ENCODE assay signal across 9 cellular contexts in genomic region chr19:46015961-46016425, GRCh38. TPM values are rescaled to one million over a fixed set of nuclear protein-coding genes. Genes with fewer than 3 reads are reported as not detected.
DNase-seq lines count a peak whose midpoint lies in the region; ATAC-seq and TF ChIP-seq lines count a peak whose summit lies in the region.
"Had no signal": no experiment of that assay in that cellular context is flagged by ENCODE, and none has a peak within 500 bp of the region (broad histone marks: within the 10 kb centered on the region; RNA-seq: fewer than 3 reads in every experiment).

No MANE protein-coding gene starts in this region.

- intact Hi-C loops in naive thymus-derived CD4-positive, alpha-beta T cell (cut with micrococcal nuclease): loop anchor here (1.0 to 5.0 kb wide), 8 partner anchors 21 to 246 kb away; partner anchors contain the start of genes CCDC61 (in 2 of the 2), MYPOP (in 2 of the 2) and SYMPK (in 1 of the 2)
- intact Hi-C loops in vagina (cut with DNase I): loop anchor here (10.0 kb wide), 2 partner anchors 141 to 201 kb away; partner anchors contain the start of gene RSPH6A

- ATAC-seq in naive thymus-derived CD4-positive, alpha-beta T cell: peak; percentile 49
- ATAC-seq in GM21528 (IDR thresholded peaks at IDR 0.05; ENCODE audit: low FRiP score, unreplicated experiment): no peak

- DNase-seq in NCI-H1105 treated with DMSO at 0.1 percent for 48 hours (lab: John Stamatoyannopoulos, UW) (peak; percentile 36), NCI-H1105 (lab: John Stamatoyannopoulos, UW) (no peak), vagina (ENCODE audit: extremely low spot score in 2 of 2) (no peak), HuH-7.5 (ENCODE audit: low spot score) (no peak)
- peak; percentile 27 to 36 for DNase-seq in activated CD4-positive, alpha-beta T cell treated with anti-CD3 and anti-CD28 coated beads for 4 hours
- peak; percentile 23 to 38 (median 24) for DNase-seq in effector memory CD4-positive, alpha-beta T cell
- DNase-seq in naive thymus-derived CD4-positive, alpha-beta T cell: peak in 7 of 9 donors; percentile 25 to 49 (median 34)

- H3K9me3 ChIP-seq in effector memory CD4-positive, alpha-beta T cell (ENCODE audit: control insufficient read depth, low read length): no peaks in the 10 kb centered on the region
- no peaks in the 10 kb centered on the region for H3K9me3 ChIP-seq in naive thymus-derived CD4-positive, alpha-beta T cell (ENCODE audit: control insufficient read depth in 2 of 3, low read length in 3 of 3)
- H3K9me3 ChIP-seq in vagina: no peaks in the 10 kb centered on the region

- POLR2A ChIA-PET in naive thymus-derived CD4-positive, alpha-beta T cell (lab: Charles Lee): no interaction called here

- H3K27me3 ChIP-seq in effector memory CD4-positive, alpha-beta T cell (replicated peaks; ENCODE audit: control insufficient read depth, insufficient read depth, low read length, poor library complexity, severe bottlenecking): no peaks in the 10 kb centered on the region
- peaks cover 0 to 6% of the 10 kb centered on the region in 2 donors for H3K27me3 ChIP-seq in naive thymus-derived CD4-positive, alpha-beta T cell (ENCODE audit: control insufficient read depth in 2 of 2, insufficient read depth in 2 of 2, low read length in 2 of 2)
- H3K27me3 ChIP-seq in vagina: no peaks in the 10 kb centered on the region

- peak overlapping the region; percentile 61 for H3K27ac ChIP-seq in effector memory CD4-positive, alpha-beta T cell (ENCODE audit: insufficient read depth, low read length, poor library complexity, severe bottlenecking)
- peak overlapping the region; percentile 55 for H3K27ac ChIP-seq in naive thymus-derived CD4-positive, alpha-beta T cell (ENCODE audit: low read depth, low read length)
- peak overlapping the region; percentile 23 for H3K27ac ChIP-seq in vagina
- H3K27ac ChIP-seq: SK-N-MC had no signal

- no peak for TF ChIP-seq POLR2A in vagina (IDR thresholded peaks at IDR 0.05)

- peaks cover 0 to 11% (median 5%) of the 10 kb centered on the region in 5 donors for H3K36me3 Mint-ChIP-seq in naive thymus-derived CD4-positive, alpha-beta T cell

- H3K27me3 Mint-ChIP-seq in naive thymus-derived CD4-positive, alpha-beta T cell: peaks cover 5 to 17% (median 12%) of the 10 kb centered on the region in 5 donors

- H3K36me3 ChIP-seq in effector memory CD4-positive, alpha-beta T cell (ENCODE audit: control insufficient read depth, insufficient read depth, low read length): no peaks in the 10 kb centered on the region
- no peaks in the 10 kb centered on the region for H3K36me3 ChIP-seq in naive thymus-derived CD4-positive, alpha-beta T cell (ENCODE audit: control insufficient read depth in 2 of 3, insufficient read depth in 3 of 3, low read length in 3 of 3)
- H3K36me3 ChIP-seq in vagina: no peaks in the 10 kb centered on the region

- H3K4me1 Mint-ChIP-seq in naive thymus-derived CD4-positive, alpha-beta T cell: peaks cover 11 to 23% (median 18%) of the 10 kb centered on the region in 7 donors

- peaks cover 11% of the 10 kb centered on the region for H3K4me1 ChIP-seq in effector memory CD4-positive, alpha-beta T cell (ENCODE audit: control insufficient read depth, insufficient read depth, low read length, poor library complexity, severe bottlenecking)
- H3K4me1 ChIP-seq in naive thymus-derived CD4-positive, alpha-beta T cell (ENCODE audit: control insufficient read depth in 2 of 2, insufficient read depth in 2 of 2, low read length in 2 of 2): peaks cover 0 to 7% of the 10 kb centered on the region in 2 donors
- H3K4me1 ChIP-seq in vagina: peaks cover 23% of the 10 kb centered on the region

- peak overlapping the region; percentile 85 to 97 (median 92) for H3K4me3 Mint-ChIP-seq in naive thymus-derived CD4-positive, alpha-beta T cell

- H3K9me3 Mint-ChIP-seq in naive thymus-derived CD4-positive, alpha-beta T cell: no peaks in the 10 kb centered on the region

- TF ChIP-seq CTCF in vagina (IDR thresholded peaks at IDR 0.05): no peak

- H3K27ac Mint-ChIP-seq in naive thymus-derived CD4-positive, alpha-beta T cell: peak overlapping the region in 7 of 9 donors; percentile 28 to 82 (median 50)

- H3K4me3 ChIP-seq in effector memory CD4-positive, alpha-beta T cell (ENCODE audit: insufficient read depth, low read depth, low read length, poor library complexity, severe bottlenecking): peak overlapping the region; percentile 88
- H3K4me3 ChIP-seq in naive thymus-derived CD4-positive, alpha-beta T cell (ENCODE audit: low read length): peak overlapping the region; percentile 62
- H3K4me3 ChIP-seq in vagina: peak overlapping the region; percentile 63 to 67

- CTCF ChIA-PET in naive thymus-derived CD4-positive, alpha-beta T cell (lab: Charles Lee): no interaction called here

RNA-seq across cellular contexts. Expression of gene PGLYRP1, which starts 6.9 kb away (rescaled TPM):
- not detected for total RNA-seq in naive thymus-derived CD4-positive, alpha-beta T cell
- not detected for polyA plus RNA-seq in naive thymus-derived CD4-positive, alpha-beta T cell
- total RNA-seq in vagina: not detected

RNA-seq across cellular contexts. Expression of gene CCDC61, which starts 20.7 kb away (rescaled TPM):
- total RNA-seq in naive thymus-derived CD4-positive, alpha-beta T cell: 10 to 100 TPM; 15.5 to 35.8 (median 25.3) TPM
- 10 to 100 TPM; 10.1 to 12.9 TPM for polyA plus RNA-seq in naive thymus-derived CD4-positive, alpha-beta T cell
- total RNA-seq in vagina: 36.3 TPM

RNA-seq across cellular contexts. Expression of gene IGFL4, which starts 24.8 kb away (rescaled TPM):
- total RNA-seq in naive thymus-derived CD4-positive, alpha-beta T cell: not detected
- not detected for polyA plus RNA-seq in naive thymus-derived CD4-positive, alpha-beta T cell
- not detected for total RNA-seq in vagina

RNA-seq across cellular contexts. Expression of gene NOVA2, which starts 42.3 kb away (rescaled TPM):
- under 1 TPM in 1 of 5 experiments, not detected in 4; 0.19 TPM for total RNA-seq in naive thymus-derived CD4-positive, alpha-beta T cell
- not detected for polyA plus RNA-seq in naive thymus-derived CD4-positive, alpha-beta T cell
- total RNA-seq in vagina: 1.5 TPM

Comparison
In these comparisons a context has a peak if more than half of its experiments do, and no peak if none do; other contexts are left out.
1. DNase-seq: peak in NCI-H1105 treated with DMSO at 0.1 percent for 48 hours (single experiment), activated CD4-positive, alpha-beta T cell treated with anti-CD3 and anti-CD28 coated beads for 4 hours (2 of 2), effector memory CD4-positive, alpha-beta T cell (3 of 3) and naive thymus-derived CD4-positive, alpha-beta T cell (7 of 9); none in NCI-H1105 (single experiment), vagina (0 of 2) and HuH-7.5 (single experiment).
2. Peak in every context shown above with its lines, with median percentiles within 50 percentile points of each other: H3K27ac ChIP-seq and H3K4me3 ChIP-seq.